In genomic region chr2:234723400-234723799, GRCh38 we compare ENCODE assay signal across 11 cellular contexts.
A peak's percentile ranks its signal among the peaks of the same experiment; 100 is the strongest.
DNase-seq lines count a peak whose midpoint lies in the region; ATAC-seq and TF ChIP-seq lines count a peak whose summit lies in the region.
"Had no signal": no experiment of that assay in that cellular context is flagged by ENCODE, and none has a peak within 500 bp of the region (broad histone marks: within the 10 kb centered on the region; RNA-seq: fewer than 3 reads in every experiment).

No MANE protein-coding gene starts in this region.

- no peak overlapping the region for H3K27ac ChIP-seq in MM.1S (ENCODE audit: low read length)
- no peak overlapping the region for H3K27ac ChIP-seq in esophagus muscularis mucosa (replicated peaks in 1 of 4)
- no peak overlapping the region for H3K27ac ChIP-seq in neural progenitor cell
- H3K27ac ChIP-seq: A549 had no signal

- no peaks in the 10 kb centered on the region for H3K27me3 Mint-ChIP-seq in neural progenitor cell (ENCODE audit: insufficient read depth, low read depth)

- TF ChIP-seq CTCF in MM.1S (IDR thresholded peaks at IDR 0.05; ENCODE audit: low read length) (no peak), esophagus muscularis mucosa (IDR thresholded peaks at IDR 0.05) (no peak), neural progenitor cell (IDR thresholded peaks at IDR 0.05) (no peak)

- H3K27ac Mint-ChIP-seq in neural progenitor cell = peak overlapping the region; percentile 53
- H3K27ac Mint-ChIP-seq: CD4-positive, alpha-beta T cell had no signal

- no peaks in the 10 kb centered on the region for H3K9me3 Mint-ChIP-seq in neural progenitor cell
- H3K9me3 Mint-ChIP-seq: CD4-positive, alpha-beta T cell had no signal

- H3K9me3 ChIP-seq in MM.1S (replicated peaks; ENCODE audit: insufficient read depth, low read length) (no peaks in the 10 kb centered on the region), esophagus muscularis mucosa (no peaks in the 10 kb centered on the region), neural progenitor cell (ENCODE audit: low read depth) (no peaks in the 10 kb centered on the region)
- H3K9me3 ChIP-seq: A549 had no signal

- H3K79me2 ChIP-seq in MM.1S (ENCODE audit: low read length) = no peaks in the 10 kb centered on the region
- no peaks in the 10 kb centered on the region for H3K79me2 ChIP-seq in neural progenitor cell (ENCODE audit: low read depth)

- H3K4me1 Mint-ChIP-seq in neural progenitor cell = peaks cover 27% of the 10 kb centered on the region

- H2AFZ ChIP-seq in MM.1S (ENCODE audit: low read length) (no peak overlapping the region), neural progenitor cell (replicated peaks) (no peak overlapping the region)

- H3K9ac ChIP-seq in MM.1S (ENCODE audit: low read length) (no peak overlapping the region), neural progenitor cell (no peak overlapping the region)

- H3K4me3 Mint-ChIP-seq in neural progenitor cell = no peak overlapping the region
- H3K4me3 Mint-ChIP-seq: CD4-positive, alpha-beta T cell had no signal

- DNase-seq in MM.1S = peak; percentile 14
- DNase-seq in esophagus muscularis mucosa (ENCODE audit: extremely low spot score) = peak; percentile 81
- no peak for DNase-seq in neural progenitor cell (ENCODE audit: low spot score)
- no peak for DNase-seq in CD1c-positive myeloid dendritic cell (ENCODE audit: extremely low spot score)
- DNase-seq in NCI-H1930 (lab: John Stamatoyannopoulos, UW) = no peak
- DNase-seq: Calu3; CD4-positive, alpha-beta T cell; DMS 273 treated with DMSO at 0.1 percent for 48 hours had no signal

- no peaks in the 10 kb centered on the region for H3K4me1 ChIP-seq in MM.1S (ENCODE audit: low read length)
- H3K4me1 ChIP-seq in esophagus muscularis mucosa = no peaks in the 10 kb centered on the region
- H3K4me1 ChIP-seq in neural progenitor cell = peaks cover 9% of the 10 kb centered on the region

- 64% methylated on average over 6 of the region's 6 CpGs for WGBS in esophagus muscularis mucosa

- H3F3A ChIP-seq in MM.1S (ENCODE audit: insufficient read depth, low read length) (no peaks in the 10 kb centered on the region), neural progenitor cell (ENCODE audit: low read depth) (peaks cover 5% of the 10 kb centered on the region)

- H3K4me2 ChIP-seq in MM.1S (ENCODE audit: low read depth, low read length) (no peak overlapping the region), neural progenitor cell (no peak overlapping the region)
- H3K4me2 ChIP-seq: A549 had no signal

- no peak overlapping the region for H3K4me3 ChIP-seq in MM.1S (ENCODE audit: low read length)
- no peak overlapping the region for H3K4me3 ChIP-seq in esophagus muscularis mucosa
- H3K4me3 ChIP-seq in neural progenitor cell = no peak overlapping the region
- H3K4me3 ChIP-seq: A549 had no signal

- TF ChIP-seq EP300 in esophagus muscularis mucosa (IDR thresholded peaks at IDR 0.05) = no peak

- H3K36me3 Mint-ChIP-seq in neural progenitor cell = no peaks in the 10 kb centered on the region

- H3K9me2 ChIP-seq in MM.1S (replicated peaks; ENCODE audit: insufficient read depth, low read length) = no peaks in the 10 kb centered on the region

- TF ChIP-seq POLR2A in esophagus muscularis mucosa (IDR thresholded peaks at IDR 0.05; ENCODE audit: low read depth) = no peak

- intact Hi-C loops in esophagus muscularis mucosa (cut with DNase I) = no loop called here

- no peaks in the 10 kb centered on the region for H3K36me3 ChIP-seq in MM.1S (replicated peaks; ENCODE audit: insufficient read depth, low read length)
- no peaks in the 10 kb centered on the region for H3K36me3 ChIP-seq in esophagus muscularis mucosa
- no peaks in the 10 kb centered on the region for H3K36me3 ChIP-seq in neural progenitor cell

- H3K27me3 ChIP-seq in MM.1S (replicated peaks; ENCODE audit: insufficient read depth, low read length) = no peaks in the 10 kb centered on the region
- H3K27me3 ChIP-seq in esophagus muscularis mucosa = no peaks in the 10 kb centered on the region
- H3K27me3 ChIP-seq in neural progenitor cell = no peaks in the 10 kb centered on the region

- H4K20me1 ChIP-seq in MM.1S (ENCODE audit: insufficient read depth, low read length) (no peaks in the 10 kb centered on the region), neural progenitor cell (ENCODE audit: low read depth) (no peaks in the 10 kb centered on the region)

- ATAC-seq in HG03280 (IDR thresholded peaks at IDR 0.05; ENCODE audit: unreplicated experiment) = no peak
- ATAC-seq: A549, HCT116 had no signal

Comparison
In these comparisons a context has a peak if more than half of its experiments do, and no peak if none do; other contexts are left out.
1. DNase-seq: peak in MM.1S (single experiment) and esophagus muscularis mucosa (single experiment); none in neural progenitor cell (single experiment), CD1c-positive myeloid dendritic cell (single experiment) and NCI-H1930 (0 of 2).